9 cellular contexts compared by ENCODE assay signal in the genomic region with DNA sequence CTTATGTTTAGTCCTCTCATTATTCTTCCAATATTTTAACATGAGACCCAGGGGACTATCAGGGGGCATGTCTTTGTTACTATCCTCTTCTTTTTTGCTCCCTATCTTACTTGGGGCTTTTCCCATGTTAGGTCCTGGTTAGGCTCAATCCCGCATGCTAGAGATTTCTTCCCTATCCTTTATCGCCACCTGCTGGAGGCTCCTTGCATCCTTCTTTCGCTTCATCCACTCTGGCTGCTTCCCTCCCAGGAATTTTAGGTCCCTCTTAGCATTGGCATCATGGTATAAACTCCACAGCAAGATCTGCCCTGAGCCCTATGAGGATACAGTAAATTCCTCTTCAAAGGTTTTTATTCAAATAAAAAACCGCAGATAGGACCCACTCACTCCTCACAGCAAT. TPM values are rescaled to one million over a fixed set of nuclear protein-coding genes. Genes with fewer than 3 reads are reported as not detected.
DNase-seq lines count a peak whose midpoint lies in the region; ATAC-seq and TF ChIP-seq lines count a peak whose summit lies in the region.
"Not testable (repeated sequence)": the region's sequence is repeated elsewhere in the genome, so short reads cannot be mapped to it uniquely, and the experiment has no call there.
"Had no signal": no experiment of that assay in that cellular context is flagged by ENCODE, and none has a peak within 500 bp of the region (broad histone marks: within the 10 kb centered on the region; RNA-seq: fewer than 3 reads in every experiment).

No MANE protein-coding gene starts in this region.

- H3K4me2 ChIP-seq in KMS-11: not testable (repeated sequence)

- DNase-seq in DMS79 treated with DMSO at 0.1 percent for 48 hours (lab: John Stamatoyannopoulos, UW) (peak; percentile 9), NCI-H524 treated with DMSO at 0.1 percent for 48 hours (lab: John Stamatoyannopoulos, UW) (peak; percentile 0), cerebellar cortex (ENCODE audit: low spot score) (peak; percentile 38), hypothalamus (lab: John Stamatoyannopoulos, UW) (peak in 31 of 51 donors; percentile 0 to 72 (median 21)), ovary (peak in 4 of 5 donors; percentile 22 to 43 (median 26))
- not testable (repeated sequence) for DNase-seq in upper lobe of right lung

- H3K36me3 ChIP-seq in KMS-11 (ENCODE audit: insufficient read depth); ovary; upper lobe of right lung: not testable (repeated sequence)

- ATAC-seq in upper lobe of right lung: not testable (repeated sequence)

- not testable (repeated sequence) for TF ChIP-seq POLR2A in ovary (IDR thresholded peaks at IDR 0.05)

- H3K27ac ChIP-seq in KMS-11, ovary, upper lobe of right lung: not testable (repeated sequence)

- not testable (repeated sequence) for H4K20me1 ChIP-seq in KMS-11 (ENCODE audit: insufficient read depth)

- not testable (repeated sequence) for H3K9ac ChIP-seq in KMS-11

- 3 to 7% (median 5%) methylated on average over 4 of the region's 4 CpGs for WGBS in ovary, 3 donors

- not testable (repeated sequence) for H3K27me3 ChIP-seq in KMS-11 (ENCODE audit: insufficient read depth, low read depth); ovary; upper lobe of right lung

- not testable (repeated sequence) for H3K4me3 ChIP-seq in KMS-11 (IDR thresholded peaks at IDR 0.05; ENCODE audit: insufficient read depth, low read depth, low read length); WI38 (ENCODE audit: low read depth, low read length); ovary; upper lobe of right lung

- not testable (repeated sequence) for H3K4me1 ChIP-seq in KMS-11 (ENCODE audit: low read depth, poor library complexity, severe bottlenecking); ovary (ENCODE audit: insufficient read depth); upper lobe of right lung

- TF ChIP-seq CTCF in KMS-11 (conservative IDR thresholded peaks at IDR 0.05; ENCODE audit: low read depth, low read length) (peak; percentile 47), WI38 (IDR thresholded peaks at IDR 0.05; ENCODE audit: low read depth, low read length) (peak; percentile 55), upper lobe of right lung (IDR thresholded peaks at IDR 0.05) (peak; percentile 63)
- TF ChIP-seq CTCF in ovary (IDR thresholded peaks at IDR 0.05): not testable (repeated sequence)

- H3K9me3 ChIP-seq in ovary, upper lobe of right lung: not testable (repeated sequence)

- intact Hi-C loops in ovary (cut with DNase I); upper lobe of right lung (cut with DNase I): not testable (repeated sequence)

- not testable (repeated sequence) for H3K79me2 ChIP-seq in KMS-11 (ENCODE audit: insufficient read depth, low read depth)

- not testable (repeated sequence) for H2AFZ ChIP-seq in KMS-11 (ENCODE audit: low read depth)

- not testable (repeated sequence) for TF ChIP-seq EP300 in ovary (IDR thresholded peaks at IDR 0.05)

RNA-seq across cellular contexts. Expression of a gene that starts 15.0 kb away (rescaled TPM):
- total RNA-seq in ovary (1 to 10 TPM in 6 of 7 donors, not detected in 1; 1.1 to 2.1 (median 1.3) TPM), upper lobe of right lung (not detected)
- polyA plus RNA-seq in ovary: under 1 TPM; 0.10 to 0.47 TPM
- polyA plus RNA-seq: immature natural killer cell had no signal
